Comparison of ENCODE assay signal across 6 cellular contexts in genomic region chr9:113454914-113455761, GRCh38. TPM values are rescaled to one million over a fixed set of nuclear protein-coding genes. Genes with fewer than 3 reads are reported as not detected.
DNase-seq lines count a peak whose midpoint lies in the region; ATAC-seq lines count a peak whose summit lies in the region.

No MANE protein-coding gene starts in this region.

- peak overlapping the region; percentile 61 for H3K4ac ChIP-seq in trophoblast cell (ENCODE audit: low read depth, low read length)

- H4K91ac ChIP-seq in trophoblast cell (ENCODE audit: low read depth, low read length) = peak overlapping the region; percentile 99

- H3K4me2 ChIP-seq in trophoblast cell (ENCODE audit: low read length) = peak overlapping the region; percentile 48

- H3K27me3 ChIP-seq in trophoblast cell (ENCODE audit: insufficient read depth, low read length) = no peaks in the 10 kb centered on the region

- WGBS in trophoblast cell (ENCODE audit: extremely low coverage, insufficient coverage, insufficient read length) = no CpG with 5 or more reads among the region's 5 CpGs

- H2AK5ac ChIP-seq in trophoblast cell (ENCODE audit: low read length) = peak overlapping the region; percentile 98

- H2BK12ac ChIP-seq in trophoblast cell (ENCODE audit: low read length) = peak overlapping the region; percentile 88

- peak overlapping the region; percentile 100 for H2BK5ac ChIP-seq in trophoblast cell (ENCODE audit: low read depth, low read length, poor library complexity)

- peaks cover 7% of the 10 kb centered on the region for H3K79me2 ChIP-seq in trophoblast cell (ENCODE audit: control insufficient read depth, insufficient read depth, low read length, poor library complexity)

- H3K4me1 ChIP-seq in trophoblast cell (ENCODE audit: control insufficient read depth in 1 of 2, insufficient read depth in 2 of 2, low read length in 2 of 2) = peaks cover 8 to 12% of the 10 kb centered on the region in 2 experiments

- H3K14ac ChIP-seq in trophoblast cell (ENCODE audit: low read length) = peak overlapping the region; percentile 88

- peak overlapping the region; percentile 91 for H4K8ac ChIP-seq in trophoblast cell (ENCODE audit: low read depth, low read length)

- peak overlapping the region; percentile 24 for H4K12ac ChIP-seq in trophoblast cell (ENCODE audit: low read depth, low read length)

- H3K27ac ChIP-seq in caudate nucleus (ENCODE audit: low read depth, low read length) = peak overlapping the region; percentile 58
- H3K27ac ChIP-seq in trophoblast cell (ENCODE audit: low read depth, low read length) = peak overlapping the region; percentile 100

- H2BK120ac ChIP-seq in trophoblast cell (ENCODE audit: insufficient read depth, low read length, poor library complexity) = peak overlapping the region; percentile 98

- DNase-seq in NCI-H2227 treated with DMSO at 0.1 percent for 48 hours (lab: John Stamatoyannopoulos, UW) = peak; percentile 16
- no peak for DNase-seq in NCI-H2227 (lab: John Stamatoyannopoulos, UW; ENCODE audit: unreplicated experiment)
- DNase-seq in caudate nucleus (lab: John Stamatoyannopoulos, UW) = no peak
- peak; percentile 75 to 89 for DNase-seq in trophoblast cell

- H3K18ac ChIP-seq in trophoblast cell (ENCODE audit: low read length) = peak overlapping the region; percentile 97

- H3K9ac ChIP-seq in trophoblast cell (ENCODE audit: low read length) = peak overlapping the region; percentile 50

- H3K36me3 ChIP-seq in trophoblast cell (ENCODE audit: control insufficient read depth in 1 of 2, insufficient read depth in 2 of 2, low read length in 2 of 2) = no peaks in the 10 kb centered on the region

- H3K79me1 ChIP-seq in trophoblast cell (ENCODE audit: low read length) = peaks cover 27% of the 10 kb centered on the region

- H3K4me3 ChIP-seq in trophoblast cell (ENCODE audit: low read depth, low read length) = no peak overlapping the region

- no peaks in the 10 kb centered on the region for H3K9me3 ChIP-seq in trophoblast cell (ENCODE audit: insufficient read depth, low read depth, low read length)

- H2AFZ ChIP-seq in trophoblast cell (ENCODE audit: insufficient read depth, low read length, poor library complexity) = peak overlapping the region; percentile 38

- H3K23ac ChIP-seq in trophoblast cell (ENCODE audit: low read length) = peak overlapping the region; percentile 60

- ATAC-seq in GM18907 (IDR thresholded peaks at IDR 0.05; ENCODE audit: unreplicated experiment) = no peak
- ATAC-seq in GM21717 (IDR thresholded peaks at IDR 0.05; ENCODE audit: unreplicated experiment) = no peak

RNA-seq across cellular contexts. Expression of gene RGS3, which starts 8.4 kb away (rescaled TPM):
- polyA plus RNA-seq in trophoblast cell (2013) = 97.8 and 100 TPM in 2 replicates

RNA-seq across cellular contexts. Expression of gene C9orf43, which starts 44.6 kb away (rescaled TPM):
- polyA plus RNA-seq in trophoblast cell (2013) = 0.36 and 0.41 TPM in 2 replicates

RNA-seq across cellular contexts. Expression of gene POLE3, which starts 44.7 kb away (rescaled TPM):
- polyA plus RNA-seq in trophoblast cell (2013) = 36.7 and 38.0 TPM in 2 replicates

RNA-seq across cellular contexts. Expression of gene ALAD, which starts 54.1 kb away (rescaled TPM):
- polyA plus RNA-seq in trophoblast cell (2013) = 34.6 and 36.2 TPM in 2 replicates

Comparison
In these comparisons a context has a peak if more than half of its experiments do, and no peak if none do; other contexts are left out.
1. DNase-seq: peak in NCI-H2227 treated with DMSO at 0.1 percent for 48 hours (single experiment) and trophoblast cell (2 of 2); none in NCI-H2227 (single experiment) and caudate nucleus (0 of 61).